In genomic region chr2:119474371-119475224, GRCh38 we compare ENCODE assay signal across 14 cellular contexts. TPM values are rescaled to one million over a fixed set of nuclear protein-coding genes. Genes with fewer than 3 reads are reported as not detected.
A peak's percentile ranks its signal among the peaks of the same experiment; 100 is the strongest.
DNase-seq lines count a peak whose midpoint lies in the region; ATAC-seq, FAIRE-seq and TF ChIP-seq lines count a peak whose summit lies in the region.
"Had no signal": no experiment of that assay in that cellular context is flagged by ENCODE, and none has a peak within 500 bp of the region (broad histone marks: within the 10 kb centered on the region; RNA-seq: fewer than 3 reads in every experiment).

No MANE protein-coding gene starts in this region.

- H4K20me1 ChIP-seq in HepG2 (ENCODE audit: insufficient read depth, low read length), result no peaks in the 10 kb centered on the region
- H4K20me1 ChIP-seq in osteoblast (ENCODE audit: insufficient read depth, low read length), result no peaks in the 10 kb centered on the region

- CTCF ChIA-PET in HepG2 (lab: Yijun Ruan, JAX; ENCODE audit: low intra/inter-chr PET ratio, low total read pairs), result interaction anchor here (1.7 to 4.7 kb wide), 2 partner anchors 14 to 67 kb away, joined by 4 to 159 read pairs; no protein-coding TSS in a partner anchor

- no peak for TF ChIP-seq POLR2A in HepG2 (IDR thresholded peaks at IDR 0.05; ENCODE audit: insufficient read depth in 1 of 2, low read depth in 2 of 2, low read length in 2 of 2)
- no peak for TF ChIP-seq POLR2A in right lobe of liver (IDR thresholded peaks at IDR 0.05)

- WGBS in HepG2 (ENCODE audit: low lambda C conversion rate), result 58% methylated on average over 10 of the region's 17 CpGs
- 85% methylated on average over 7 of the region's 17 CpGs for WGBS in right lobe of liver (ENCODE audit: insufficient coverage, low coverage, low lambda C conversion rate, missing lambda C conversion rate)

- H3K79me2 ChIP-seq in HepG2 (ENCODE audit: insufficient read depth, low read length), result no peaks in the 10 kb centered on the region
- no peaks in the 10 kb centered on the region for H3K79me2 ChIP-seq in osteoblast (ENCODE audit: insufficient read depth, low read length)

- TF ChIP-seq CTCF in HepG2 (CRISPR knock-in tag; IDR thresholded peaks at IDR 0.05) (no peak), right lobe of liver (IDR thresholded peaks at IDR 0.05) (no peak), osteoblast (IDR thresholded peaks at IDR 0.05; ENCODE audit: extremely low read depth, low read depth, low read length) (no peak)

- H3K27ac ChIP-seq in HepG2 (ENCODE audit: extremely low read length, insufficient read depth, low read length) (no peak overlapping the region), right lobe of liver (no peak overlapping the region), osteoblast (ENCODE audit: low read depth, low read length) (no peak overlapping the region)
- H3K27ac ChIP-seq: HL-60 had no signal

- no peak for FAIRE-seq in HepG2 (lab: Jason Lieb, UNC)
- no peak for FAIRE-seq in GM19239 (lab: Jason Lieb, UNC)
- FAIRE-seq: A549 had no signal

- DNase-seq in HepG2 (ENCODE audit: low spot score), result no peak
- DNase-seq in right lobe of liver, result no peak
- DNase-seq in left ventricle myocardium superior, result no peak
- DNase-seq in osteoblast (ENCODE audit: insufficient read length, low spot score, missing footprints), result peak; percentile 54
- no peak for DNase-seq in NCI-H82 (lab: John Stamatoyannopoulos, UW)
- DNase-seq in NCI-H524 treated with DMSO at 0.1 percent for 48 hours (lab: John Stamatoyannopoulos, UW), result no peak
- DNase-seq in GM19239 (ENCODE audit: insufficient read length, low spot score), result no peak
- DNase-seq: NCI-H226, SHP77 had no signal

- H3K36me3 ChIP-seq in HepG2 (replicated peaks in 1 of 2; ENCODE audit: control insufficient read depth in 1 of 2, insufficient read depth in 2 of 2, low read length in 2 of 2) (no peaks in the 10 kb centered on the region), right lobe of liver (no peaks in the 10 kb centered on the region), osteoblast (ENCODE audit: insufficient read depth, low read length) (no peaks in the 10 kb centered on the region)

- BruUV-seq in HepG2 (replicated peaks; lab: Mats Ljungman, UMichigan), result no TSS peak

- H2AFZ ChIP-seq in HepG2 (ENCODE audit: low read length) (no peak overlapping the region), osteoblast (ENCODE audit: low read length) (no peak overlapping the region)

- H3K4me3 ChIP-seq in HepG2 (replicated peaks in 1 of 3; ENCODE audit: insufficient read depth in 1 of 3, low read depth in 2 of 3, low read length in 3 of 3) (no peak overlapping the region), right lobe of liver (no peak overlapping the region), osteoblast (ENCODE audit: insufficient read depth, low read length) (no peak overlapping the region)
- H3K4me3 ChIP-seq: A549 had no signal

- intact Hi-C loops in HepG2 (cut with micrococcal nuclease; ENCODE audit: unreplicated experiment) (no loop called here), right lobe of liver (cut with DNase I) (loop anchor here (5.0 kb wide), 1 partner anchor 67 kb away; no protein-coding TSS in a partner anchor), left ventricle myocardium superior (cut with micrococcal nuclease) (loop anchor here (5.0 kb wide), 1 partner anchor 67 kb away; no protein-coding TSS in a partner anchor)

- no peak overlapping the region for H3K9ac ChIP-seq in HepG2 (ENCODE audit: insufficient read depth, low read depth, low read length)

- TF ChIP-seq EP300 in HepG2 (IDR thresholded peaks at IDR 0.05; ENCODE audit: low read depth in 2 of 2, low read length in 2 of 2), result no peak
- TF ChIP-seq EP300 in HepG2 (CRISPR knock-in tag; IDR thresholded peaks at IDR 0.05; ENCODE audit: borderline replicate concordance), result no peak

- H3K9me3 ChIP-seq in HepG2 (ENCODE audit: low read length) (no peaks in the 10 kb centered on the region), right lobe of liver (no peaks in the 10 kb centered on the region), osteoblast (ENCODE audit: low read depth, low read length) (no peaks in the 10 kb centered on the region)
- H3K9me3 ChIP-seq: A549, Caco-2 had no signal

- no peak for TF ChIP-seq RAD21 in HepG2 (CRISPR knock-in tag; IDR thresholded peaks at IDR 0.05)

- POLR2A ChIA-PET in HepG2 (lab: Yijun Ruan, JAX), result no interaction called here

- H3K4me1 ChIP-seq in HepG2 (ENCODE audit: insufficient read depth, low read length), result peaks cover 40% of the 10 kb centered on the region
- H3K4me1 ChIP-seq in right lobe of liver, result peaks cover 0 to 8% (median 0%) of the 10 kb centered on the region in 4 donors
- no peaks in the 10 kb centered on the region for H3K4me1 ChIP-seq in osteoblast (ENCODE audit: insufficient read depth, low read length)

- H3K4me2 ChIP-seq in HepG2 (ENCODE audit: low read depth, low read length) (no peak overlapping the region), osteoblast (ENCODE audit: insufficient read depth, low read length) (no peak overlapping the region)
- H3K4me2 ChIP-seq: A549 had no signal

- ATAC-seq in HepG2 (no peak), right lobe of liver (no peak), left ventricle myocardium superior (peak; percentile 83), HG03432 (IDR thresholded peaks at IDR 0.05; ENCODE audit: unreplicated experiment) (no peak)
- ATAC-seq: A549, Panc1 had no signal

- H3K27me3 ChIP-seq in HepG2 (ENCODE audit: control insufficient read depth in 1 of 2, insufficient read depth in 2 of 2, low read length in 2 of 2) (peaks cover 4 to 70% of the 10 kb centered on the region in 2 experiments; a peak in 3 of 5 replicates), right lobe of liver (no peaks in the 10 kb centered on the region), osteoblast (ENCODE audit: insufficient read depth, low read length) (peaks cover 3% of the 10 kb centered on the region)

- in situ Hi-C loops in HepG2 (cut with HindIII; ENCODE audit: extremely low pct_ligation_motif_present, low pct_unique_long_range_greater_than_20kb), result loop anchor here (5.0 kb wide), 2 partner anchors 37 to 67 kb away; no protein-coding TSS in a partner anchor

TF ChIP-seq in HepG2, 621 proteins besides CTCF, POLR2A, EP300 and RAD21 (continues in another document):
- TF ChIP-seq ZNF644 (CRISPR knock-in tag; IDR thresholded peaks at IDR 0.05; ENCODE audit: low read depth), result no peak
- TF ChIP-seq ZMYM3 (CRISPR knock-in tag; IDR thresholded peaks at IDR 0.05), result peak; percentile 48; the same call in 1 of the 2 replicates
- TF ChIP-seq GTF2F1 (IDR thresholded peaks at IDR 0.05; ENCODE audit: low read length), result no peak

RNA-seq across cellular contexts. Expression of gene TMEM37, which starts 42.9 kb away (rescaled TPM):
- total RNA-seq in HepG2 (2016; rRNA removed; fragmentation: Illumina TruSeq; extraction: Trizol) (23.7 and 37.7 TPM in 2 replicates), right lobe of liver (10 to 100 TPM; 37.3 to 96.6 (median 73.5) TPM), left ventricle myocardium superior (2.9 TPM), osteoblast (1.1 and 1.2 TPM in 2 replicates)
- total RNA-seq in HepG2 (2016; cell fraction: cytosol; rRNA removed; fragmentation: Illumina TruSeq; extraction: Trizol; ENCODE audit: low read depth), result 28.9 and 37.4 TPM in 2 replicates
- total RNA-seq in HepG2 (2016; cell fraction: insoluble cytoplasmic fraction; rRNA removed; fragmentation: Illumina TruSeq; extraction: Trizol), result 22.3 and 38.3 TPM in 2 replicates
- 42.2 and 48.4 TPM in 2 replicates for total RNA-seq in HepG2 (2016; cell fraction: membrane; rRNA removed; fragmentation: Illumina TruSeq; extraction: Trizol)
- 34.2 and 36.8 TPM in 2 replicates for total RNA-seq in HepG2 (2016; cell fraction: nucleus; rRNA removed; fragmentation: Illumina TruSeq; extraction: Trizol)
- 115 and 141 TPM in 2 replicates for polyA plus RNA-seq in HepG2 (2011; rRNA removed)
- polyA plus RNA-seq in HepG2 (2011; cell fraction: cytosol; rRNA removed), result 117 and 121 TPM in 2 replicates
- 112 and 119 TPM in 2 replicates for polyA plus RNA-seq in HepG2 (2011; cell fraction: nucleus; rRNA removed)
- 79.4 and 99.6 TPM in 2 replicates for polyA plus RNA-seq in HepG2 (2012)
- polyA plus RNA-seq in HepG2 (2016; cell fraction: cytosol; fragmentation: Illumina TruSeq; extraction: Trizol; ENCODE audit: low read depth), result 35.8 and 51.6 TPM in 2 replicates
- 29.9 and 33.6 TPM in 2 replicates for polyA plus RNA-seq in HepG2 (2016; cell fraction: insoluble cytoplasmic fraction; fragmentation: Illumina TruSeq; extraction: Trizol; ENCODE audit: low read depth)
- polyA plus RNA-seq in HepG2 (2016; cell fraction: membrane; fragmentation: Illumina TruSeq; extraction: Trizol; ENCODE audit: low read depth), result 42.8 and 53.0 TPM in 2 replicates
- 58.5 and 61.9 TPM in 2 replicates for polyA plus RNA-seq in HepG2 (2016; cell fraction: nucleus; fragmentation: Illumina TruSeq; extraction: Trizol; ENCODE audit: insufficient read depth, low read depth)
- polyA minus RNA-seq in HepG2 (2011; rRNA and poly(A)+ RNA removed; ENCODE audit: low replicate concordance), result 8.6 and 130 TPM in 2 replicates
- 23.8 and 26.3 TPM in 2 replicates for polyA minus RNA-seq in HepG2 (2011; cell fraction: cytosol; rRNA and poly(A)+ RNA removed)
- 72.6 and 73.7 TPM in 2 replicates for polyA minus RNA-seq in HepG2 (2011; cell fraction: nucleus; rRNA and poly(A)+ RNA removed)

RNA-seq across cellular contexts. Expression of gene SCTR, which starts 49.7 kb away (rescaled TPM):
- total RNA-seq in HepG2 (2016; rRNA removed; fragmentation: Illumina TruSeq; extraction: Trizol) (not detected in 2 replicates), right lobe of liver (under 1 TPM in 4 of 6 experiments, not detected in 2; 0.12 to 0.38 (median 0.35) TPM), left ventricle myocardium superior (1.0 TPM), osteoblast (not detected in 2 replicates)
- total RNA-seq in HepG2 (2016; cell fraction: cytosol; rRNA removed; fragmentation: Illumina TruSeq; extraction: Trizol; ENCODE audit: low read depth), result not detected in 2 replicates
- not detected in 2 replicates for total RNA-seq in HepG2 (2016; cell fraction: insoluble cytoplasmic fraction; rRNA removed; fragmentation: Illumina TruSeq; extraction: Trizol)
- total RNA-seq in HepG2 (2016; cell fraction: membrane; rRNA removed; fragmentation: Illumina TruSeq; extraction: Trizol), result not detected in 2 replicates
- not detected in 2 replicates for total RNA-seq in HepG2 (2016; cell fraction: nucleus; rRNA removed; fragmentation: Illumina TruSeq; extraction: Trizol)
- not detected in 2 replicates for polyA plus RNA-seq in HepG2 (2011; rRNA removed)
- not detected in 2 replicates for polyA plus RNA-seq in HepG2 (2011; cell fraction: cytosol; rRNA removed)
- polyA plus RNA-seq in HepG2 (2011; cell fraction: nucleus; rRNA removed), result not detected in 2 replicates
- 2.8 and 3.7 TPM in 2 replicates for polyA plus RNA-seq in HepG2 (2012)
- not detected in 2 replicates for polyA plus RNA-seq in HepG2 (2016; cell fraction: cytosol; fragmentation: Illumina TruSeq; extraction: Trizol; ENCODE audit: low read depth)
- polyA plus RNA-seq in HepG2 (2016; cell fraction: insoluble cytoplasmic fraction; fragmentation: Illumina TruSeq; extraction: Trizol; ENCODE audit: low read depth), result not detected in 2 replicates
- polyA plus RNA-seq in HepG2 (2016; cell fraction: membrane; fragmentation: Illumina TruSeq; extraction: Trizol; ENCODE audit: low read depth), result not detected in 2 replicates
- polyA plus RNA-seq in HepG2 (2016; cell fraction: nucleus; fragmentation: Illumina TruSeq; extraction: Trizol; ENCODE audit: insufficient read depth, low read depth), result not detected in 2 replicates
- polyA minus RNA-seq in HepG2 (2011; rRNA and poly(A)+ RNA removed; ENCODE audit: low replicate concordance), result not detected in 2 replicates
- not detected in 2 replicates for polyA minus RNA-seq in HepG2 (2011; cell fraction: cytosol; rRNA and poly(A)+ RNA removed)
- not detected in 2 replicates for polyA minus RNA-seq in HepG2 (2011; cell fraction: nucleus; rRNA and poly(A)+ RNA removed)
- total RNA-seq: Caco-2 had no signal
- polyA plus RNA-seq: A549 had no signal
